ENCODE assay signal across 16 cellular contexts in the genomic region with DNA sequence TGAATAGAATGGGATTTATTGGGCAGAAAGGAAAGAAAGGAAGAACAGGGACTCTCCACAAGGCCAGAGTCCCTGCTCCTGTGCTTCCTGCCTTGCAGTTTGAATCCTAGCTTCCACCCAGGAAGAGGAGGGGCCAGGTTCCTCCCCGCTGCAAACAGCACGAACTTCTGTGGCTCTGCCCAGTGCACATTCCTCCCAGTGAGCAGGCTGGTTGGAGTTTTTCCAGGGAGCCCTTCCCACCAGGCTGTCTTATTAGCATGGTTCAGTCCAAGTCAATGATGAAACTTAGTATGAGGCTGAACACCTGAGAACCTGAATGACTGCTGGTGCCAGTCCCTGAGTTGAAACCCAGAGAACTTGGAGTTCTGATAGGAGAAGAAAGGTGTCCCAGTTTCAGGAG.
DNase-seq lines count a peak whose midpoint lies in the region; ATAC-seq and TF ChIP-seq lines count a peak whose summit lies in the region.
"Had no signal": no experiment of that assay in that cellular context is flagged by ENCODE, and none has a peak within 500 bp of the region (broad histone marks: within the 10 kb centered on the region; RNA-seq: fewer than 3 reads in every experiment).

No MANE protein-coding gene starts in this region.

- H3K36me3 Mint-ChIP-seq in WTC11 (no peaks in the 10 kb centered on the region), type B pancreatic cell (no peaks in the 10 kb centered on the region)
- H3K36me3 Mint-ChIP-seq in activated CD4-positive, alpha-beta memory T cell treated with anti-CD3 and anti-CD28 coated beads, Interleukin-2, amount 10 ng/mL, durations not matched to agents 7 days and 5 days (ENCODE audit: low read depth): no peaks in the 10 kb centered on the region
- H3K36me3 Mint-ChIP-seq: activated naive CD8-positive, alpha-beta T cell had no signal

- H3K9me3 ChIP-seq in right atrium auricular region: no peaks in the 10 kb centered on the region
- H3K9me3 ChIP-seq: colonic mucosa, esophagus muscularis mucosa, ovary had no signal

- no peak overlapping the region for H3K4me3 ChIP-seq in right atrium auricular region
- H3K4me3 ChIP-seq: colonic mucosa, esophagus muscularis mucosa, ovary had no signal

- no peak overlapping the region for H3K27ac ChIP-seq in right atrium auricular region
- H3K27ac ChIP-seq: colonic mucosa, esophagus muscularis mucosa, ovary had no signal

- H3K4me3 Mint-ChIP-seq in WTC11 (no peak overlapping the region), type B pancreatic cell (no peak overlapping the region)
- no peak overlapping the region for H3K4me3 Mint-ChIP-seq in activated CD4-positive, alpha-beta memory T cell treated with anti-CD3 and anti-CD28 coated beads, Interleukin-2, amount 10 ng/mL, durations not matched to agents 7 days and 5 days
- H3K4me3 Mint-ChIP-seq: activated B cell treated with CpG ODN at 0.5 μM for 24 hours; activated naive CD8-positive, alpha-beta T cell had no signal

- no peaks in the 10 kb centered on the region for H3K4me1 Mint-ChIP-seq in WTC11
- H3K4me1 Mint-ChIP-seq in activated CD4-positive, alpha-beta memory T cell treated with anti-CD3 and anti-CD28 coated beads, Interleukin-2, amount 10 ng/mL, durations not matched to agents 7 days and 5 days: no peaks in the 10 kb centered on the region
- H3K4me1 Mint-ChIP-seq in type B pancreatic cell (ENCODE audit: unreplicated experiment): no peaks in the 10 kb centered on the region
- H3K4me1 Mint-ChIP-seq: activated B cell treated with CpG ODN at 0.5 μM for 24 hours had no signal

- H3K36me3 ChIP-seq in right atrium auricular region: no peaks in the 10 kb centered on the region
- H3K36me3 ChIP-seq: colonic mucosa, esophagus muscularis mucosa, ovary had no signal

- no peak for TF ChIP-seq POLR2A in GM18505 (IDR thresholded peaks at IDR 0.05; ENCODE audit: borderline replicate concordance, extremely low read depth, insufficient read depth, insufficient read length)

- H3K27me3 Mint-ChIP-seq in WTC11 (ENCODE audit: low read depth) (no peaks in the 10 kb centered on the region), type B pancreatic cell (peaks cover 6% of the 10 kb centered on the region)
- no peaks in the 10 kb centered on the region for H3K27me3 Mint-ChIP-seq in activated CD4-positive, alpha-beta memory T cell treated with anti-CD3 and anti-CD28 coated beads, Interleukin-2, amount 10 ng/mL, durations not matched to agents 7 days and 5 days

- intact Hi-C loops in left cardiac atrium (cut with DNase I): no loop called here

- TF ChIP-seq CTCF in right atrium auricular region (IDR thresholded peaks at IDR 0.05) (no peak), WTC11 (IDR thresholded peaks at IDR 0.05) (no peak), type B pancreatic cell (conservative IDR thresholded peaks at IDR 0.05) (no peak)

- no peaks in the 10 kb centered on the region for H3K4me1 ChIP-seq in right atrium auricular region
- H3K4me1 ChIP-seq: colonic mucosa had no signal

- H3K27me3 ChIP-seq in right atrium auricular region: no peaks in the 10 kb centered on the region
- H3K27me3 ChIP-seq: colonic mucosa, esophagus muscularis mucosa, ovary had no signal

- no peak overlapping the region for H3K27ac Mint-ChIP-seq in WTC11
- H3K27ac Mint-ChIP-seq in activated CD4-positive, alpha-beta memory T cell treated with anti-CD3 and anti-CD28 coated beads, Interleukin-2, amount 10 ng/mL, durations not matched to agents 7 days and 5 days: no peak overlapping the region
- H3K27ac Mint-ChIP-seq in type B pancreatic cell: no peak overlapping the region
- H3K27ac Mint-ChIP-seq: activated B cell treated with CpG ODN at 0.5 μM for 24 hours; activated naive CD8-positive, alpha-beta T cell had no signal

- H3K9me3 Mint-ChIP-seq in WTC11 (peaks cover 11% of the 10 kb centered on the region), type B pancreatic cell (no peaks in the 10 kb centered on the region)
- H3K9me3 Mint-ChIP-seq in activated CD4-positive, alpha-beta memory T cell treated with anti-CD3 and anti-CD28 coated beads, Interleukin-2, amount 10 ng/mL, durations not matched to agents 7 days and 5 days: no peaks in the 10 kb centered on the region
- H3K9me3 Mint-ChIP-seq: activated B cell treated with CpG ODN at 0.5 μM for 24 hours had no signal

- CTCF ChIA-PET in WTC11 (lab: Charles Lee): no interaction called here
- CTCF ChIA-PET in activated CD4-positive, alpha-beta memory T cell treated with anti-CD3 and anti-CD28 coated beads, Interleukin-2, amount 10 ng/mL, durations not matched to agents 7 days and 5 days (lab: Charles Lee): interaction anchor here (1.2 kb wide), 1 partner anchor 466 kb away, joined by 3 read pairs; no protein-coding TSS in a partner anchor

- DNase-seq in left cardiac atrium (no peak), right atrium auricular region (ENCODE audit: low spot score) (no peak), WTC11 (ENCODE audit: low spot score) (no peak), glomerular visceral epithelial cell (ENCODE audit: extremely low spot score) (peak; percentile 40), ureter (ENCODE audit: low spot score) (peak; percentile 75), type B pancreatic cell (ENCODE audit: extremely low spot score, unreplicated experiment) (no peak)
- DNase-seq in activated CD4-positive, alpha-beta memory T cell treated with anti-CD3 and anti-CD28 coated beads, Interleukin-2, amount 10 ng/mL, durations not matched to agents 7 days and 5 days: no peak
- DNase-seq: activated B cell treated with CpG ODN at 0.5 μM for 24 hours; activated CD8-positive, alpha-beta memory T cell treated with anti-CD3 and anti-CD28 coated beads, Interleukin-2, amount 50 U/mL, for 48 hours; colonic mucosa; midbrain; NCI-H2171 treated with DMSO at 0.1 percent for 48 hours; ovary had no signal

- POLR2A ChIA-PET in WTC11 (lab: Charles Lee): no interaction called here
- POLR2A ChIA-PET in activated CD4-positive, alpha-beta memory T cell treated with anti-CD3 and anti-CD28 coated beads, Interleukin-2, amount 10 ng/mL, durations not matched to agents 7 days and 5 days (lab: Charles Lee): no interaction called here

- ATAC-seq in left cardiac atrium (peak; percentile 38 to 51), WTC11 (peak; percentile 43), GM18505 (IDR thresholded peaks at IDR 0.05; ENCODE audit: unreplicated experiment) (no peak)

TF ChIP-seq in WTC11, 78 proteins besides CTCF, POLR2A, EP300 and RAD21 (continues in another document):
- TF ChIP-seq NR3C1 (CRISPR knock-in tag; conservative IDR thresholded peaks at IDR 0.05; ENCODE audit: low read depth) (no peak), ZNF281 (CRISPR knock-in tag; IDR thresholded peaks at IDR 0.05) (no peak), MLX (CRISPR knock-in tag; IDR thresholded peaks at IDR 0.05) (no peak), TEAD1 (CRISPR knock-in tag; IDR thresholded peaks at IDR 0.05) (no peak), ZNF317 (CRISPR knock-in tag; IDR thresholded peaks at IDR 0.05; ENCODE audit: borderline replicate concordance, low read depth) (no peak), FOXK1 (CRISPR knock-in tag; IDR thresholded peaks at IDR 0.05) (no peak), GTF2I (CRISPR knock-in tag; conservative IDR thresholded peaks at IDR 0.05) (no peak), ZNF416 (CRISPR knock-in tag; IDR thresholded peaks at IDR 0.05) (no peak), FOXP1 (CRISPR knock-in tag; IDR thresholded peaks at IDR 0.05; ENCODE audit: borderline replicate concordance) (no peak), ZNF219 (CRISPR knock-in tag; IDR thresholded peaks at IDR 0.05; ENCODE audit: borderline replicate concordance) (no peak)
- TF ChIP-seq, protein P1, sequence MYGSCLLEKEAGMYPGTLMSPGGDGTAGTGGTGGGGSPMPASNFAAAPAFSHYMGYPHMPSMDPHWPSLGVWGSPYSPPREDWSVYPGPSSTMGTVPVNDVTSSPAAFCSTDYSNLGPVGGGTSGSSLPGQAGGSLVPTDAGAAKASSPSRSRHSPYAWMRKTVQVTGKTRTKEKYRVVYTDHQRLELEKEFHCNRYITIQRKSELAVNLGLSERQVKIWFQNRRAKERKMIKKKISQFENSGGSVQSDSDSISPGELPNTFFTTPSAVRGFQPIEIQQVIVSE (CRISPR knock-in tag; IDR thresholded peaks at IDR 0.05; ENCODE audit: borderline replicate concordance): no peak
- TF ChIP-seq, protein P2, sequence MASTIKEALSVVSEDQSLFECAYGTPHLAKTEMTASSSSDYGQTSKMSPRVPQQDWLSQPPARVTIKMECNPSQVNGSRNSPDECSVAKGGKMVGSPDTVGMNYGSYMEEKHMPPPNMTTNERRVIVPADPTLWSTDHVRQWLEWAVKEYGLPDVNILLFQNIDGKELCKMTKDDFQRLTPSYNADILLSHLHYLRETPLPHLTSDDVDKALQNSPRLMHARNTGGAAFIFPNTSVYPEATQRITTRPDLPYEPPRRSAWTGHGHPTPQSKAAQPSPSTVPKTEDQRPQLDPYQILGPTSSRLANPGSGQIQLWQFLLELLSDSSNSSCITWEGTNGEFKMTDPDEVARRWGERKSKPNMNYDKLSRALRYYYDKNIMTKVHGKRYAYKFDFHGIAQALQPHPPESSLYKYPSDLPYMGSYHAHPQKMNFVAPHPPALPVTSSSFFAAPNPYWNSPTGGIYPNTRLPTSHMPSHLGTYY (CRISPR knock-in tag; IDR thresholded peaks at IDR 0.05): no peak

Comparison
In these comparisons a context has a peak if more than half of its experiments do, and no peak if none do; other contexts are left out.
1. DNase-seq: peak in glomerular visceral epithelial cell (single experiment) and ureter (single experiment); none in left cardiac atrium (single experiment), right atrium auricular region (single experiment), WTC11 (single experiment), activated CD4-positive, alpha-beta memory T cell treated with anti-CD3 and anti-CD28 coated beads, Interleukin-2, amount 10 ng/mL, durations not matched to agents 7 days and 5 days (single experiment) and type B pancreatic cell (single experiment).